ENCODE assay signal across 1 cellular context in genomic region chr15:84600331-84600686, GRCh38.
TF ChIP-seq lines count a peak whose summit lies in the region.

No MANE protein-coding gene starts in this region.

TF ChIP-seq in HEK293, 187 proteins besides CTCF, POLR2A, EP300 and RAD21 (continued from another document and continues in another):
- TF ChIP-seq PRDM4 (tag by site-specific recombination; IDR thresholded peaks at IDR 0.05) (no peak), ZNF311 (tag by site-specific recombination; IDR thresholded peaks at IDR 0.05; ENCODE audit: borderline replicate concordance) (no peak), KLF1 (tag by site-specific recombination; IDR thresholded peaks at IDR 0.05) (peak; percentile 95), ZNF792 (tag by site-specific recombination; IDR thresholded peaks at IDR 0.05) (no peak), MZF1 (tag by site-specific recombination; IDR thresholded peaks at IDR 0.05; ENCODE audit: borderline replicate concordance) (no peak), TSHZ1 (tag by site-specific recombination; IDR thresholded peaks at IDR 0.05; ENCODE audit: borderline replicate concordance) (no peak), OVOL3 (tag by site-specific recombination; IDR thresholded peaks at IDR 0.05) (no peak), ZBTB1 (tag by site-specific recombination; IDR thresholded peaks at IDR 0.05) (no peak), ZBTB26 (tag by site-specific recombination; optimal IDR thresholded peaks at IDR 0.05) (no peak), ZNF707 (tag by site-specific recombination; IDR thresholded peaks at IDR 0.05) (no peak), ZNF302 (tag by site-specific recombination; IDR thresholded peaks at IDR 0.05; ENCODE audit: low read depth) (no peak), ELK4 (IDR thresholded peaks at IDR 0.05; ENCODE audit: borderline replicate concordance, low read depth, low read length) (no peak), EGR2 (tag by site-specific recombination; IDR thresholded peaks at IDR 0.05; ENCODE audit: low read depth) (no peak), ZNF548 (tag by site-specific recombination; IDR thresholded peaks at IDR 0.05) (no peak), HOXC10 (CRISPR knock-in tag; IDR thresholded peaks at IDR 0.05) (no peak), ZNF558 (tag by site-specific recombination; IDR thresholded peaks at IDR 0.05) (no peak), WT1 (tag by site-specific recombination; IDR thresholded peaks at IDR 0.05) (no peak), ZNF658 (tag by site-specific recombination; IDR thresholded peaks at IDR 0.05) (no peak), ZNF2 (tag by site-specific recombination; IDR thresholded peaks at IDR 0.05) (no peak), ZNF692 (tag by site-specific recombination; IDR thresholded peaks at IDR 0.05) (peak; percentile 77), ZXDB (tag by site-specific recombination; IDR thresholded peaks at IDR 0.05) (no peak), ZNF621 (tag by site-specific recombination; IDR thresholded peaks at IDR 0.05) (no peak), KLF8 (tag by site-specific recombination; IDR thresholded peaks at IDR 0.05) (0 out of 2 replicates have a peak, but pooled peaks have one; percentile 27), ZNF530 (tag by site-specific recombination; IDR thresholded peaks at IDR 0.05; ENCODE audit: low read depth) (no peak), ZNF366 (tag by site-specific recombination; conservative IDR thresholded peaks at IDR 0.05) (0 out of 2 replicates have a peak, but pooled peaks have one; percentile 6), ZNF132 (tag by site-specific recombination; IDR thresholded peaks at IDR 0.05; ENCODE audit: borderline replicate concordance) (no peak), ZNF174 (tag by site-specific recombination; IDR thresholded peaks at IDR 0.05) (no peak), ZNF521 (tag by site-specific recombination; IDR thresholded peaks at IDR 0.05) (no peak), MEIS1 (CRISPR knock-in tag; IDR thresholded peaks at IDR 0.05; ENCODE audit: borderline replicate concordance) (no peak), HOXD13 (CRISPR knock-in tag; IDR thresholded peaks at IDR 0.05; ENCODE audit: borderline replicate concordance) (0 out of 2 replicates have a peak, but pooled peaks have one; percentile 50), GLI4 (tag by site-specific recombination; IDR thresholded peaks at IDR 0.05) (no peak), PRDM10 (tag by site-specific recombination; IDR thresholded peaks at IDR 0.05) (peak; percentile 94), REST (tag by site-specific recombination; IDR thresholded peaks at IDR 0.05) (no peak), BCL6B (tag by site-specific recombination; IDR thresholded peaks at IDR 0.05) (no peak), SCRT2 (tag by site-specific recombination; IDR thresholded peaks at IDR 0.05) (peak; percentile 61), ZBTB11 (tag by site-specific recombination; conservative IDR thresholded peaks at IDR 0.05; ENCODE audit: low read depth) (no peak; the same call in 1 of the 2 replicates), ZNF37A (tag by site-specific recombination; IDR thresholded peaks at IDR 0.05) (no peak)
